ENCODE assay signal across 19 cellular contexts in the genomic region with DNA sequence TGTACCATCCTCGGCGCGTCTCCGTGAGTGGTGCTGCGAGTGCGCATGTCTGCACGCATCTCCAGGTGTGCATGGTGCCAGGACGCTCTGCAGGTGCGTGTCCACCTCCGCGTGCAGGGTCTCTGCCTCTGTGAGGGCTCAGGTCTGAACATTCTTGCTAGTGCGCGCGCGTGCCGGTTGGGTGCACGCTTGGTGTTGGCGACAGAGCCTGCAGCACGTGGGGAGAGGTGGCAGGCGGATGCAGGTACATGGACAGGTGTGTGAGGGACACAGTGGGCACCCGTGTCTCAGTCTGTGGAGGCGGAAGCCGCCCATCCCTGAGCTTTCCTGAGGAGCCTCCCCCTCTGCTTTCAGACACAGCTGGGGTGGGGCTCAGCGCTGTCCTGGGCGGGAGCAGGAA. TPM values are rescaled to one million over a fixed set of nuclear protein-coding genes. Genes with fewer than 3 reads are reported as not detected.
DNase-seq lines count a peak whose midpoint lies in the region; ATAC-seq and TF ChIP-seq lines count a peak whose summit lies in the region.
"Had no signal": no experiment of that assay in that cellular context is flagged by ENCODE, and none has a peak within 500 bp of the region (broad histone marks: within the 10 kb centered on the region; RNA-seq: fewer than 3 reads in every experiment).

No MANE protein-coding gene starts in this region.

- peak; percentile 19 for DNase-seq in NCI-H2029 (lab: John Stamatoyannopoulos, UW)
- DNase-seq in NCI-H2029 treated with DMSO at 0.1 percent for 48 hours (lab: John Stamatoyannopoulos, UW), result no peak
- no peak for DNase-seq in suprapubic skin (ENCODE audit: low spot score in 2 of 2)
- no peak for DNase-seq in upper lobe of right lung
- DNase-seq in HK-2 (ENCODE audit: unreplicated experiment), result no peak
- DNase-seq: AML-193; Caco-2; CD8-positive, alpha-beta memory T cell; DND-41; GF-D8; KG1 had no signal

- TF ChIP-seq POLR2A in suprapubic skin (IDR thresholded peaks at IDR 0.05), result no peak

- no peak overlapping the region for H3K9ac ChIP-seq in HUES6 (ENCODE audit: low read length)
- H3K9ac ChIP-seq: BLaER1 had no signal

- H3K4me1 ChIP-seq in HUES6 (ENCODE audit: control insufficient read depth, insufficient read depth, low read length), result no peaks in the 10 kb centered on the region
- peaks cover 3% of the 10 kb centered on the region for H3K4me1 ChIP-seq in suprapubic skin
- H3K4me1 ChIP-seq in upper lobe of right lung, result no peaks in the 10 kb centered on the region
- H3K4me1 ChIP-seq: BLaER1, Caco-2 had no signal

- no peak for TF ChIP-seq EP300 in suprapubic skin (IDR thresholded peaks at IDR 0.05)

- 21% methylated on average over 20 of the region's 25 CpGs for WGBS in suprapubic skin

- H3K9me3 ChIP-seq in HUES6 (ENCODE audit: control insufficient read depth, insufficient read depth, low read depth, low read length), result peaks cover 17% of the 10 kb centered on the region; the same call in 1 of the 2 replicates
- no peaks in the 10 kb centered on the region for H3K9me3 ChIP-seq in suprapubic skin
- no peaks in the 10 kb centered on the region for H3K9me3 ChIP-seq in upper lobe of right lung
- H3K9me3 ChIP-seq: BLaER1, Caco-2 had no signal

- H3K36me3 ChIP-seq in HUES6 (ENCODE audit: control insufficient read depth, insufficient read depth, low read length) (no peaks in the 10 kb centered on the region), suprapubic skin (no peaks in the 10 kb centered on the region), upper lobe of right lung (no peaks in the 10 kb centered on the region)
- H3K36me3 ChIP-seq: BLaER1 had no signal

- H3K4me3 ChIP-seq in HUES6 (ENCODE audit: low read depth, low read length), result peak overlapping the region; percentile 3; the same call in 1 of the 2 replicates
- peak overlapping the region; percentile 4 for H3K4me3 ChIP-seq in suprapubic skin
- H3K4me3 ChIP-seq in upper lobe of right lung, result no peak overlapping the region
- H3K4me3 ChIP-seq: BLaER1 had no signal

- ATAC-seq in esophagus mucosa, result peak; percentile 31
- no peak for ATAC-seq in upper lobe of right lung
- no peak for ATAC-seq in HG03571 (IDR thresholded peaks at IDR 0.05; ENCODE audit: unreplicated experiment)
- ATAC-seq: HCT116 had no signal

- intact Hi-C loops in upper lobe of right lung (cut with DNase I), result no loop called here

- H3K27ac ChIP-seq in HUES6 (ENCODE audit: low read depth, low read length) (no peak overlapping the region), suprapubic skin (no peak overlapping the region), upper lobe of right lung (no peak overlapping the region)
- H3K27ac ChIP-seq: 22Rv1, BLaER1, HL-60 had no signal

- TF ChIP-seq CTCF in suprapubic skin (IDR thresholded peaks at IDR 0.05), result no peak
- no peak for TF ChIP-seq CTCF in upper lobe of right lung (IDR thresholded peaks at IDR 0.05)

- H3K27me3 ChIP-seq in HUES6 (ENCODE audit: control insufficient read depth, insufficient read depth, low read length), result peaks cover 16% of the 10 kb centered on the region
- peaks cover 53% of the 10 kb centered on the region for H3K27me3 ChIP-seq in suprapubic skin
- peaks cover 57% of the 10 kb centered on the region for H3K27me3 ChIP-seq in upper lobe of right lung
- H3K27me3 ChIP-seq: BLaER1 had no signal

RNA-seq across cellular contexts. Expression of a gene that starts 4.9 kb away (rescaled TPM):
- not detected for total RNA-seq in esophagus mucosa
- total RNA-seq in suprapubic skin, result not detected
- not detected for total RNA-seq in upper lobe of right lung
- total RNA-seq: Caco-2; CD8-positive, alpha-beta memory T cell; H4 had no signal

RNA-seq across cellular contexts. Expression of a gene that starts 14.8 kb away (rescaled TPM):
- total RNA-seq in esophagus mucosa, result not detected
- not detected for total RNA-seq in suprapubic skin
- not detected for total RNA-seq in upper lobe of right lung
- total RNA-seq: Caco-2; CD8-positive, alpha-beta memory T cell; H4 had no signal

RNA-seq across cellular contexts. Expression of a gene that starts 50.1 kb away (rescaled TPM):
- total RNA-seq in esophagus mucosa (31.5 TPM), suprapubic skin (100 to 1,000 TPM in 1 of 4 donors, 10 to 100 TPM in 3; 63.3 to 233 (median 84.3) TPM), upper lobe of right lung (3.7 TPM)
